In genomic region chr1:41385398-41386189, GRCh38 we compare ENCODE assay signal across 13 cellular contexts. TPM values are rescaled to one million over a fixed set of nuclear protein-coding genes. Genes with fewer than 3 reads are reported as not detected.
DNase-seq lines count a peak whose midpoint lies in the region; ATAC-seq and TF ChIP-seq lines count a peak whose summit lies in the region.
"Had no signal": no experiment of that assay in that cellular context is flagged by ENCODE, and none has a peak within 500 bp of the region (broad histone marks: within the 10 kb centered on the region; RNA-seq: fewer than 3 reads in every experiment).

No MANE protein-coding gene starts in this region.

- DNase-seq in NCI-H1092 treated with DMSO at 0.1 percent for 48 hours (lab: John Stamatoyannopoulos, UW) (peak; percentile 34), NCI-H1092 (lab: John Stamatoyannopoulos, UW) (no peak), NCI-H1694 (lab: John Stamatoyannopoulos, UW) (peak; percentile 38), WTC11 (ENCODE audit: low spot score) (no peak), NCI-H2227 treated with DMSO at 0.1 percent for 48 hours (lab: John Stamatoyannopoulos, UW) (no peak)
- DNase-seq in activated CD4-positive, alpha-beta T cell treated with anti-CD3 and anti-CD28 coated beads for 48 hours: no peak
- DNase-seq: 8988T, C1 segment of cervical spinal cord, DMS153, NCI-H510A, PC-3 had no signal

- no peak overlapping the region for H3K4me3 Mint-ChIP-seq in WTC11
- H3K4me3 Mint-ChIP-seq in nephron: peak overlapping the region in 2 of 3 experiments; percentile 12 to 32

- TF ChIP-seq CTCF in WTC11 (IDR thresholded peaks at IDR 0.05): no peak
- no peak for TF ChIP-seq CTCF in nephron (IDR thresholded peaks at IDR 0.05; ENCODE audit: unreplicated experiment in 3 of 3)

- H3K9me3 Mint-ChIP-seq in WTC11 (no peaks in the 10 kb centered on the region), nephron (no peaks in the 10 kb centered on the region)

- H3K27ac Mint-ChIP-seq in WTC11 (no peak overlapping the region), nephron (peak overlapping the region in 2 of 3 experiments; percentile 81 to 83)

- H3K36me3 Mint-ChIP-seq in WTC11 (no peaks in the 10 kb centered on the region), nephron (ENCODE audit: low read depth) (peaks cover 3% of the 10 kb centered on the region)

- H3K27me3 Mint-ChIP-seq in WTC11 (ENCODE audit: low read depth): peaks cover 47% of the 10 kb centered on the region
- H3K27me3 Mint-ChIP-seq in nephron (ENCODE audit: low read depth): peaks cover 48% of the 10 kb centered on the region

- POLR2A ChIA-PET in WTC11 (lab: Charles Lee): no interaction called here

- ATAC-seq in WTC11 (no peak), HG03095 (IDR thresholded peaks at IDR 0.05; ENCODE audit: unreplicated experiment) (no peak)
- ATAC-seq: PC-3 had no signal

- H3K4me1 Mint-ChIP-seq in WTC11: peaks cover 41% of the 10 kb centered on the region
- H3K4me1 Mint-ChIP-seq in nephron: peaks cover 76% of the 10 kb centered on the region

- CTCF ChIA-PET in WTC11 (lab: Charles Lee): interaction anchor here (1.0 to 2.2 kb wide), 4 partner anchors 9 to 38 kb away, joined by 3 to 10 read pairs (median 8); partner anchors contain the start of gene FOXO6

TF ChIP-seq in WTC11, 78 proteins besides CTCF, POLR2A, EP300 and RAD21:
- TF ChIP-seq NFATC4 (CRISPR knock-in tag; IDR thresholded peaks at IDR 0.05): no peak
- no peak for TF ChIP-seq TEAD1 (CRISPR knock-in tag; IDR thresholded peaks at IDR 0.05)
- TF ChIP-seq, protein P1, sequence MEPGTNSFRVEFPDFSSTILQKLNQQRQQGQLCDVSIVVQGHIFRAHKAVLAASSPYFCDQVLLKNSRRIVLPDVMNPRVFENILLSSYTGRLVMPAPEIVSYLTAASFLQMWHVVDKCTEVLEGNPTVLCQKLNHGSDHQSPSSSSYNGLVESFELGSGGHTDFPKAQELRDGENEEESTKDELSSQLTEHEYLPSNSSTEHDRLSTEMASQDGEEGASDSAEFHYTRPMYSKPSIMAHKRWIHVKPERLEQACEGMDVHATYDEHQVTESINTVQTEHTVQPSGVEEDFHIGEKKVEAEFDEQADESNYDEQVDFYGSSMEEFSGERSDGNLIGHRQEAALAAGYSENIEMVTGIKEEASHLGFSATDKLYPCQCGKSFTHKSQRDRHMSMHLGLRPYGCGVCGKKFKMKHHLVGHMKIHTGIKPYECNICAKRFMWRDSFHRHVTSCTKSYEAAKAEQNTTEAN (CRISPR knock-in tag; IDR thresholded peaks at IDR 0.05): no peak
- TF ChIP-seq ZNF121 (CRISPR knock-in tag; IDR thresholded peaks at IDR 0.05): 0 out of 2 replicates have a peak, but pooled peaks have one; percentile 62
- no peak for TF ChIP-seq TEAD4 (CRISPR knock-in tag; IDR thresholded peaks at IDR 0.05)

RNA-seq across cellular contexts. Expression of gene FOXO6, which starts 24.4 kb away (rescaled TPM):
- total RNA-seq in WTC11 (2021): 5.4 to 7.4 TPM (median 7.0 TPM) in 3 replicates

Comparison
In these comparisons a context has a peak if more than half of its experiments do, and no peak if none do; other contexts are left out.
1. DNase-seq: peak in NCI-H1092 treated with DMSO at 0.1 percent for 48 hours (single experiment) and NCI-H1694 (single experiment); none in NCI-H1092 (single experiment), WTC11 (single experiment), NCI-H2227 treated with DMSO at 0.1 percent for 48 hours (single experiment) and activated CD4-positive, alpha-beta T cell treated with anti-CD3 and anti-CD28 coated beads for 48 hours (single experiment).